1 cellular context compared by ENCODE assay signal in the genomic region with DNA sequence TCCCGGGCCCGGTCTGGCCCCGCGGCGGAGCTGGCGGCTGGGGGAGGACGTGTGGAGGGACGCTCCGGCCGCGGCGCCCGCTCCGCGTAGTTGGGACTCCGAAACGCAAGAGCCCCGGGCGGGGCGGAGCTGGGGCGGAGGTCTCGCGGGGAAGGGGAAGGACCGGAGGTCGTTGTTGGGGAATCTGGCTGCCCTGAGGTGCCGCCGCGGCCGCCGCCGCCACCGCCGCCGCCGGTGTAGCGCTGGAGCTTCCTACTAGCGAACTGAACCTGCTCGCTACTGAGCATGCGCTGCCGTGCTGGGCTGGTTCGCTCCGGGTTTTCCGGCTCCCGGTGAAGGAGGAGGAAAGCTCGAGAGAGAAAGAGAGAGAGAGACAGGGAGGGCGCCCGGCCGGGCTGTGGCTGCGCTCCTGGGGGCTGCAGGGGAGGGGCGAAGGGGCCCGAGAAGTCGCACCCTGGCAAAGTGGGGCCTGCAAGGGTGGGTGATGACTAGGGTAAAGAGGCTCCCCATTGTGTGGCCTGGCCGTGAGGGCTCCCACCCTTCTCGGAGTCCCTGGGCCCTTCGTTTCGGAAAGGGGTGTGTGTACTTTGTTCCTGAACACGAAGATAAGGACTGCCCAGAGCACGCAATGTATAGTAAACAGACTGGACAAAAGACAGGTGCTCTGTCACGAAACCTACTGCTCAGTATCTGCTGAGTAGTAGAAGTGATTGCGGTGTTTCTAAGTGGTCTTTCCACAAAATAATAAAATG.
A peak's percentile ranks its signal among the peaks of the same experiment; 100 is the strongest.
TF ChIP-seq lines count a peak whose summit lies in the region.

A gene (minus strand): TSS at position 281 of the 752 bp plus-strand sequence. CDS start 629 bp downstream, outside the sequence.

TF ChIP-seq in HCT116, 20 proteins besides CTCF, POLR2A, EP300 and RAD21 (continued from another document):
- TF ChIP-seq EZH2phosphoT487 (IDR thresholded peaks at IDR 0.05; ENCODE audit: borderline replicate concordance), result no peak
- TF ChIP-seq TCF7L2 (IDR thresholded peaks at IDR 0.05; ENCODE audit: borderline replicate concordance, extremely low read depth, insufficient read depth, insufficient read length), result peak; percentile 42
- TF ChIP-seq YY1 (IDR thresholded peaks at IDR 0.05; ENCODE audit: extremely low read depth, insufficient replicate concordance, low read depth, low read length), result peak; percentile 45
- TF ChIP-seq ELF1 (IDR thresholded peaks at IDR 0.05; ENCODE audit: borderline replicate concordance, low read depth), result no peak
- TF ChIP-seq EGR1 (IDR thresholded peaks at IDR 0.05; ENCODE audit: low read depth), result no peak
- TF ChIP-seq CBX3 (IDR thresholded peaks at IDR 0.05; ENCODE audit: low read depth), result no peak
- TF ChIP-seq, protein P1, sequence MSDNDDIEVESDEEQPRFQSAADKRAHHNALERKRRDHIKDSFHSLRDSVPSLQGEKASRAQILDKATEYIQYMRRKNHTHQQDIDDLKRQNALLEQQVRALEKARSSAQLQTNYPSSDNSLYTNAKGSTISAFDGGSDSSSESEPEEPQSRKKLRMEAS (IDR thresholded peaks at IDR 0.05), result peak; percentile 43
- TF ChIP-seq SRF (IDR thresholded peaks at IDR 0.05; ENCODE audit: low read depth), result no peak
- peak; percentile 72 for TF ChIP-seq SIN3A (IDR thresholded peaks at IDR 0.05; ENCODE audit: low read depth)
- peak; percentile 80 for TF ChIP-seq ZFX (IDR thresholded peaks at IDR 0.05)
